Comparison of ENCODE assay signal across 10 cellular contexts in genomic region chr11:67347964-67348749, GRCh38. TPM values are rescaled to one million over a fixed set of nuclear protein-coding genes. Genes with fewer than 3 reads are reported as not detected.
DNase-seq lines count a peak whose midpoint lies in the region; ATAC-seq and TF ChIP-seq lines count a peak whose summit lies in the region.
"Had no signal": no experiment of that assay in that cellular context is flagged by ENCODE, and none has a peak within 500 bp of the region (broad histone marks: within the 10 kb centered on the region; RNA-seq: fewer than 3 reads in every experiment).

No MANE protein-coding gene starts in this region.

- no peaks in the 10 kb centered on the region for H3K36me3 ChIP-seq in gastroesophageal sphincter

- no peak for TF ChIP-seq POLR2A in gastroesophageal sphincter (IDR thresholded peaks at IDR 0.05)

- no peaks in the 10 kb centered on the region for H3K27me3 Mint-ChIP-seq in activated naive CD8-positive, alpha-beta T cell treated with anti-CD3 and anti-CD28 coated beads, Interleukin-2, amount 50 U/mL, for 24 hours
- no peaks in the 10 kb centered on the region for H3K27me3 Mint-ChIP-seq in activated naive CD8-positive, alpha-beta T cell treated with anti-CD3 and anti-CD28 coated beads for 36 hours

- peaks cover 72% of the 10 kb centered on the region for H3K4me1 Mint-ChIP-seq in activated naive CD8-positive, alpha-beta T cell treated with anti-CD3 and anti-CD28 coated beads, Interleukin-2, amount 50 U/mL, for 24 hours
- H3K4me1 Mint-ChIP-seq in activated naive CD8-positive, alpha-beta T cell treated with anti-CD3 and anti-CD28 coated beads for 36 hours = peaks cover 49% of the 10 kb centered on the region
- H3K4me1 Mint-ChIP-seq in stimulated activated effector memory CD8-positive, alpha-beta T cell treated with anti-CD3 and anti-CD28 coated beads, Interleukin-12 subunit alpha, Interleukin-12 subunit beta, amount 100 ng/mL, for 72 hours = peaks cover 65% of the 10 kb centered on the region

- TF ChIP-seq CTCF in gastroesophageal sphincter (IDR thresholded peaks at IDR 0.05) = no peak

- no peak overlapping the region for H3K27ac ChIP-seq in gastroesophageal sphincter

- peak overlapping the region; percentile 1 for H3K27ac Mint-ChIP-seq in activated naive CD8-positive, alpha-beta T cell treated with anti-CD3 and anti-CD28 coated beads, Interleukin-2, amount 50 U/mL, for 24 hours
- H3K27ac Mint-ChIP-seq in activated naive CD8-positive, alpha-beta T cell treated with anti-CD3 and anti-CD28 coated beads for 36 hours = no peak overlapping the region
- H3K27ac Mint-ChIP-seq in stimulated activated effector memory CD8-positive, alpha-beta T cell treated with anti-CD3 and anti-CD28 coated beads, Interleukin-12 subunit alpha, Interleukin-12 subunit beta, amount 100 ng/mL, for 72 hours = peak overlapping the region; percentile 74

- WGBS in gastroesophageal sphincter (ENCODE audit: low coverage in 1 of 2), 2 donors = 76 to 82% methylated on average over 5 to 9 of the region's 11 CpGs

- peaks cover 0 to 26% (median 18%) of the 10 kb centered on the region in 3 donors for H3K4me1 ChIP-seq in gastroesophageal sphincter

- no peaks in the 10 kb centered on the region for H3K36me3 Mint-ChIP-seq in activated naive CD8-positive, alpha-beta T cell treated with anti-CD3 and anti-CD28 coated beads, Interleukin-2, amount 50 U/mL, for 24 hours (ENCODE audit: low read depth)
- H3K36me3 Mint-ChIP-seq in activated naive CD8-positive, alpha-beta T cell treated with anti-CD3 and anti-CD28 coated beads for 36 hours = no peaks in the 10 kb centered on the region
- H3K36me3 Mint-ChIP-seq in stimulated activated effector memory CD8-positive, alpha-beta T cell treated with anti-CD3 and anti-CD28 coated beads, Interleukin-12 subunit alpha, Interleukin-12 subunit beta, amount 100 ng/mL, for 72 hours = peaks cover 8% of the 10 kb centered on the region

- DNase-seq in activated naive CD8-positive, alpha-beta T cell treated with anti-CD3 and anti-CD28 coated beads, Interleukin-2, amount 50 U/mL, for 24 hours = no peak
- DNase-seq in activated naive CD8-positive, alpha-beta T cell treated with anti-CD3 and anti-CD28 coated beads for 36 hours = no peak
- DNase-seq in amniotic epithelial cell (ENCODE audit: low read depth) (peak; percentile 89), medulla oblongata (ENCODE audit: extremely low spot score) (no peak)
- DNase-seq in stimulated activated effector memory CD8-positive, alpha-beta T cell treated with anti-CD3 and anti-CD28 coated beads, Interleukin-12 subunit alpha, Interleukin-12 subunit beta, amount 100 ng/mL, for 72 hours (ENCODE audit: low spot score in 2 of 2) = no peak
- DNase-seq: ACHN, activated gamma-delta T cell, NCI-H1436, stomach had no signal

- no peaks in the 10 kb centered on the region for H3K27me3 ChIP-seq in gastroesophageal sphincter
- H3K27me3 ChIP-seq: stomach had no signal

- ATAC-seq in activated naive CD8-positive, alpha-beta T cell treated with anti-CD3 and anti-CD28 coated beads, Interleukin-2, amount 50 U/mL, for 24 hours = peak; percentile 33
- ATAC-seq in stimulated activated effector memory CD8-positive, alpha-beta T cell treated with anti-CD3 and anti-CD28 coated beads, Interleukin-12 subunit alpha, Interleukin-12 subunit beta, amount 100 ng/mL, for 72 hours = no peak
- ATAC-seq in gastroesophageal sphincter = no peak

- no peaks in the 10 kb centered on the region for H3K9me3 Mint-ChIP-seq in activated naive CD8-positive, alpha-beta T cell treated with anti-CD3 and anti-CD28 coated beads, Interleukin-2, amount 50 U/mL, for 24 hours
- H3K9me3 Mint-ChIP-seq in activated naive CD8-positive, alpha-beta T cell treated with anti-CD3 and anti-CD28 coated beads for 36 hours = no peaks in the 10 kb centered on the region
- no peaks in the 10 kb centered on the region for H3K9me3 Mint-ChIP-seq in stimulated activated effector memory CD8-positive, alpha-beta T cell treated with anti-CD3 and anti-CD28 coated beads, Interleukin-12 subunit alpha, Interleukin-12 subunit beta, amount 100 ng/mL, for 72 hours

- no peak overlapping the region for H3K4me3 Mint-ChIP-seq in activated naive CD8-positive, alpha-beta T cell treated with anti-CD3 and anti-CD28 coated beads, Interleukin-2, amount 50 U/mL, for 24 hours
- no peak overlapping the region for H3K4me3 Mint-ChIP-seq in activated naive CD8-positive, alpha-beta T cell treated with anti-CD3 and anti-CD28 coated beads for 36 hours
- no peak overlapping the region for H3K4me3 Mint-ChIP-seq in stimulated activated effector memory CD8-positive, alpha-beta T cell treated with anti-CD3 and anti-CD28 coated beads, Interleukin-12 subunit alpha, Interleukin-12 subunit beta, amount 100 ng/mL, for 72 hours

- H3K4me3 ChIP-seq in gastroesophageal sphincter = no peak overlapping the region
- H3K4me3 ChIP-seq: stomach had no signal

- H3K9me3 ChIP-seq in gastroesophageal sphincter = no peaks in the 10 kb centered on the region
- H3K9me3 ChIP-seq: stomach had no signal

- no peak for TF ChIP-seq EP300 in gastroesophageal sphincter (IDR thresholded peaks at IDR 0.05)

RNA-seq across cellular contexts. Expression of gene POLD4, which starts 5.2 kb away (rescaled TPM):
- 10 to 100 TPM; 28.5 to 28.6 TPM for total RNA-seq in activated naive CD8-positive, alpha-beta T cell treated with anti-CD3 and anti-CD28 coated beads for 36 hours
- total RNA-seq in gastroesophageal sphincter = 10 to 100 TPM; 65.7 to 87.3 (median 74.4) TPM

RNA-seq across cellular contexts. Expression of gene CLCF1, which starts 25.2 kb away (rescaled TPM):
- total RNA-seq in activated naive CD8-positive, alpha-beta T cell treated with anti-CD3 and anti-CD28 coated beads for 36 hours = under 1 TPM; 0.31 to 0.56 TPM
- 10 to 100 TPM in 1 of 4 donors, 1 to 10 TPM in 3; 6.1 to 21.7 (median 9.4) TPM for total RNA-seq in gastroesophageal sphincter

RNA-seq across cellular contexts. Expression of gene RAD9A, which starts 43.6 kb away (rescaled TPM):
- 10 to 100 TPM; 31.2 to 33.7 TPM for total RNA-seq in activated naive CD8-positive, alpha-beta T cell treated with anti-CD3 and anti-CD28 coated beads for 36 hours
- total RNA-seq in gastroesophageal sphincter = 10 to 100 TPM in 2 of 4 donors, 1 to 10 TPM in 2; 8.5 to 16.0 (median 11.1) TPM

RNA-seq across cellular contexts. Expression of gene SSH3, which starts 44.8 kb away (rescaled TPM):
- 1 to 10 TPM; 4.6 to 4.7 TPM for total RNA-seq in activated naive CD8-positive, alpha-beta T cell treated with anti-CD3 and anti-CD28 coated beads for 36 hours
- total RNA-seq in gastroesophageal sphincter = 10 to 100 TPM; 33.9 to 58.4 (median 41.9) TPM

RNA-seq across cellular contexts. Expression of gene PPP1CA, which starts 53.5 kb away (rescaled TPM):
- 100 to 1,000 TPM; 262 to 269 TPM for total RNA-seq in activated naive CD8-positive, alpha-beta T cell treated with anti-CD3 and anti-CD28 coated beads for 36 hours
- 10 to 100 TPM; 49.9 to 78.6 (median 63.4) TPM for total RNA-seq in gastroesophageal sphincter

Comparison
In these comparisons a context has a peak if more than half of its experiments do, and no peak if none do; other contexts are left out.
1. RNA of gene CLCF1, which starts 25.2 kb away (total RNA-seq): 6.1 to 21.7 TPM in gastroesophageal sphincter; 0.31 to 0.56 TPM in activated naive CD8-positive, alpha-beta T cell treated with anti-CD3 and anti-CD28 coated beads for 36 hours; every median in the first group is over 4 times any median in the second.